11 cellular contexts compared by ENCODE assay signal in genomic region chr17:17833664-17834357, GRCh38. TPM values are rescaled to one million over a fixed set of nuclear protein-coding genes. Genes with fewer than 3 reads are reported as not detected.
DNase-seq lines count a peak whose midpoint lies in the region; ATAC-seq and TF ChIP-seq lines count a peak whose summit lies in the region.
"Had no signal": no experiment of that assay in that cellular context is flagged by ENCODE, and none has a peak within 500 bp of the region (broad histone marks: within the 10 kb centered on the region; RNA-seq: fewer than 3 reads in every experiment).

No MANE protein-coding gene starts in this region.

- no peaks in the 10 kb centered on the region for H3K27me3 ChIP-seq in HL-60 (ENCODE audit: insufficient read depth, poor library complexity, severe bottlenecking)
- H3K27me3 ChIP-seq: right atrium auricular region had no signal

- TF ChIP-seq CTCF in CD14-positive monocyte (IDR thresholded peaks at IDR 0.05): no peak
- no peak for TF ChIP-seq CTCF in HL-60 (IDR thresholded peaks at IDR 0.05; ENCODE audit: insufficient read depth, low read length)

- H3K4me3 Mint-ChIP-seq in CD14-positive monocyte (peak overlapping the region in 1 of 2 donors; percentile 39), naive B cell (peak overlapping the region; percentile 68 to 97 (median 88))

- H3K9me3 Mint-ChIP-seq in CD14-positive monocyte: no peaks in the 10 kb centered on the region
- peaks cover 0 to 7% of the 10 kb centered on the region in 2 donors for H3K9me3 Mint-ChIP-seq in activated naive CD4-positive, alpha-beta T cell treated with anti-CD3 and anti-CD28 coated beads, Interleukin-2, amount 50 U/mL, for 72 hours
- H3K9me3 Mint-ChIP-seq in naive B cell: no peaks in the 10 kb centered on the region

- no peak for ATAC-seq in activated naive CD4-positive, alpha-beta T cell treated with anti-CD3 and anti-CD28 coated beads, Interleukin-2, amount 50 U/mL, for 72 hours
- ATAC-seq in naive B cell (ENCODE audit: low read depth in 2 of 2) (no peak), GM21381 (IDR thresholded peaks at IDR 0.05; ENCODE audit: unreplicated experiment) (no peak)

- H3K27me3 Mint-ChIP-seq in CD14-positive monocyte (ENCODE audit: low read depth in 3 of 3): peaks cover 0 to 4% (median 2%) of the 10 kb centered on the region in 3 donors
- no peaks in the 10 kb centered on the region for H3K27me3 Mint-ChIP-seq in naive B cell

- intact Hi-C loops in CD14-positive monocyte (cut with micrococcal nuclease): loop anchor here in 1 of 2 donors (10.0 kb wide), 1 partner anchor 149 kb away; the partner anchor contains the start of gene RAI1

- no peak overlapping the region for H3K4me3 ChIP-seq in HL-60 (replicated peaks; ENCODE audit: insufficient read depth, low read length)
- H3K4me3 ChIP-seq: lung, right atrium auricular region had no signal

- H3K36me3 Mint-ChIP-seq in CD14-positive monocyte (peaks cover 22 to 34% of the 10 kb centered on the region in 2 donors), naive B cell (no peaks in the 10 kb centered on the region)
- H3K36me3 Mint-ChIP-seq in activated naive CD4-positive, alpha-beta T cell treated with anti-CD3 and anti-CD28 coated beads, Interleukin-2, amount 50 U/mL, for 72 hours: peaks cover 14% of the 10 kb centered on the region in 2 donors

- peak overlapping the region in 6 of 7 donors; percentile 9 to 80 (median 55) for H3K27ac Mint-ChIP-seq in CD14-positive monocyte
- H3K27ac Mint-ChIP-seq in activated naive CD4-positive, alpha-beta T cell treated with anti-CD3 and anti-CD28 coated beads, Interleukin-2, amount 50 U/mL, for 72 hours: peak overlapping the region; percentile 79 to 90
- H3K27ac Mint-ChIP-seq in naive B cell: peak overlapping the region in 5 of 6 donors; percentile 99 to 100 (median 100)

- DNase-seq in CD14-positive monocyte (ENCODE audit: low spot score): no peak
- DNase-seq in HL-60 (ENCODE audit: low read depth in 1 of 2, low spot score in 1 of 2): no peak
- DNase-seq in activated naive CD4-positive, alpha-beta T cell treated with anti-CD3 and anti-CD28 coated beads, Interleukin-2, amount 50 U/mL, for 72 hours (ENCODE audit: low spot score in 2 of 2): no peak
- DNase-seq in naive B cell: no peak
- no peak for DNase-seq in germinal center (ENCODE audit: low spot score)
- DNase-seq in GOT3 (lab: John Stamatoyannopoulos, UW): no peak
- DNase-seq in activated gamma-delta T cell (lab: John Stamatoyannopoulos, UW): no peak
- DNase-seq: NCI-H2227 treated with DMSO at 0.1 percent for 48 hours had no signal

- peaks cover 46% of the 10 kb centered on the region for H3K4me1 Mint-ChIP-seq in CD14-positive monocyte
- H3K4me1 Mint-ChIP-seq in naive B cell: peaks cover 36 to 56% (median 55%) of the 10 kb centered on the region in 3 donors

- H3K27ac ChIP-seq in HL-60 (replicated peaks): 0 out of 2 replicates have a peak overlapping the region, but pooled peaks have one; percentile 7

RNA-seq across cellular contexts. Expression of gene SREBF1, which starts 3.0 kb away (rescaled TPM):
- polyA plus RNA-seq in CD14-positive monocyte (10 to 100 TPM in 1 of 2 donors, 1 to 10 TPM in 1; 7.6 to 10.5 TPM), naive B cell (ENCODE audit: low read depth in 6 of 6) (10 to 100 TPM in 1 of 6 donors, 1 to 10 TPM in 5; 4.8 to 10.0 (median 5.4) TPM)
- 100 to 1,000 TPM in 1 of 2 donors, 10 to 100 TPM in 1; 67.2 to 103 TPM for total RNA-seq in activated naive CD4-positive, alpha-beta T cell treated with anti-CD3 and anti-CD28 coated beads, Interleukin-2, amount 50 U/mL, for 72 hours
